Comparison of ENCODE assay signal across 15 cellular contexts in genomic region chr18:11487390-11487789, GRCh38.
DNase-seq lines count a peak whose midpoint lies in the region; ATAC-seq, FAIRE-seq and TF ChIP-seq lines count a peak whose summit lies in the region.
"Had no signal": no experiment of that assay in that cellular context is flagged by ENCODE, and none has a peak within 500 bp of the region (broad histone marks: within the 10 kb centered on the region; RNA-seq: fewer than 3 reads in every experiment).

No MANE protein-coding gene starts in this region.

- peak; percentile 7 for DNase-seq in SK-N-SH
- DNase-seq in bronchial epithelial cell (ENCODE audit: low read depth), result peak; percentile 13
- no peak for DNase-seq in keratinocyte (ENCODE audit: low read depth, low spot score)
- DNase-seq in cerebellar nuclear complex (lab: John Stamatoyannopoulos, UW), result no peak
- DNase-seq in activated CD8-positive, alpha-beta memory T cell treated with anti-CD3 and anti-CD28 coated beads, Interleukin-2, amount 50 U/mL, for 48 hours, result no peak
- DNase-seq in upper lobe of right lung, result no peak
- DNase-seq: Calu3; CD8-positive, alpha-beta T cell; DMS79 treated with DMSO at 0.1 percent for 48 hours; GOT3; H9 had no signal

- H3K36me3 ChIP-seq in SK-N-SH (replicated peaks in 1 of 2; ENCODE audit: control insufficient read depth in 1 of 2, insufficient read depth in 2 of 2, low read length in 1 of 2) (no peaks in the 10 kb centered on the region), bronchial epithelial cell (ENCODE audit: control insufficient read depth, insufficient read depth, low read length) (no peaks in the 10 kb centered on the region), keratinocyte (ENCODE audit: control insufficient read depth in 2 of 2, extremely low read depth in 1 of 2, insufficient read depth in 2 of 2, low read length in 2 of 2) (no peaks in the 10 kb centered on the region), upper lobe of right lung (no peaks in the 10 kb centered on the region)
- H3K36me3 ChIP-seq: BLaER1 treated with 17β-estradiol and CSF1 and Interleukin-3, amounts not matched to agents 10 nM and 100 nM had no signal

- CTCF ChIA-PET in SK-N-SH (lab: Yijun Ruan, JAX), result no interaction called here

- dilution Hi-C loops in keratinocyte (cut with MboI; ENCODE audit: extremely low pct_ligation_motif_present, low sequenced_read_pairs), result no loop called here

- no peaks in the 10 kb centered on the region for H3K79me2 ChIP-seq in SK-N-SH (ENCODE audit: insufficient read depth)
- H3K79me2 ChIP-seq in keratinocyte (ENCODE audit: control insufficient read depth, insufficient read depth, low read length), result no peaks in the 10 kb centered on the region

- H3K9me2 ChIP-seq in SK-N-SH, result no peaks in the 10 kb centered on the region

- intact Hi-C loops in upper lobe of right lung (cut with DNase I), result no loop called here

- no peaks in the 10 kb centered on the region for H3F3A ChIP-seq in SK-N-SH (replicated peaks; ENCODE audit: insufficient read depth)

- no peak for FAIRE-seq in bronchial epithelial cell (lab: Jason Lieb, UNC)
- peak; percentile 57 for FAIRE-seq in keratinocyte (lab: Jason Lieb, UNC)
- FAIRE-seq: GM12878 had no signal

- TF ChIP-seq CTCF in SK-N-SH (IDR thresholded peaks at IDR 0.05), result no peak
- no peak for TF ChIP-seq CTCF in bronchial epithelial cell (IDR thresholded peaks at IDR 0.05; ENCODE audit: insufficient read depth, low read length, severe bottlenecking)
- TF ChIP-seq CTCF in keratinocyte (optimal IDR thresholded peaks at IDR 0.05 in 1 of 3, IDR thresholded peaks at IDR 0.05 in 1 of 3, conservative IDR thresholded peaks at IDR 0.05 in 1 of 3; ENCODE audit: extremely low read depth in 1 of 3, insufficient read depth in 2 of 3, low read length in 3 of 3), result no peak
- TF ChIP-seq CTCF in upper lobe of right lung (IDR thresholded peaks at IDR 0.05), result no peak

- POLR2A ChIA-PET in SK-N-SH (lab: Yijun Ruan, JAX), result no interaction called here

- no peaks in the 10 kb centered on the region for H3K9me1 ChIP-seq in keratinocyte (ENCODE audit: control insufficient read depth, extremely low read depth, insufficient read depth, low read length)

- H3K4me3 ChIP-seq in SK-N-SH (ENCODE audit: low read depth in 2 of 2, low read length in 1 of 2) (no peak overlapping the region), bronchial epithelial cell (ENCODE audit: low read depth, low read length) (no peak overlapping the region), keratinocyte (ENCODE audit: control insufficient read depth in 2 of 3, extremely low read depth in 1 of 3, insufficient read depth in 2 of 3, low read depth in 1 of 3, low read length in 3 of 3) (no peak overlapping the region), upper lobe of right lung (no peak overlapping the region)
- H3K4me3 ChIP-seq: BLaER1 treated with 17β-estradiol and CSF1 and Interleukin-3, amounts not matched to agents 10 nM and 100 nM; GM12878 had no signal

- no peak for TF ChIP-seq RAD21 in SK-N-SH (IDR thresholded peaks at IDR 0.05; ENCODE audit: low read length)

- H2AFZ ChIP-seq in SK-N-SH (ENCODE audit: low read depth) (no peak overlapping the region), keratinocyte (ENCODE audit: control insufficient read depth, low read length) (peak overlapping the region; percentile 62)

- H3K4me2 ChIP-seq in SK-N-SH, result no peak overlapping the region
- H3K4me2 ChIP-seq in keratinocyte (ENCODE audit: control insufficient read depth, extremely low read depth, insufficient read depth, low read depth, low read length), result peak overlapping the region; percentile 50

- no peaks in the 10 kb centered on the region for H3K9me3 ChIP-seq in SK-N-SH
- no peaks in the 10 kb centered on the region for H3K9me3 ChIP-seq in keratinocyte (ENCODE audit: control insufficient read depth, low read depth, low read length)
- H3K9me3 ChIP-seq in upper lobe of right lung, result no peaks in the 10 kb centered on the region
- H3K9me3 ChIP-seq: BLaER1 treated with 17β-estradiol and CSF1 and Interleukin-3, amounts not matched to agents 10 nM and 100 nM had no signal

- H3K4me1 ChIP-seq in SK-N-SH (ENCODE audit: control insufficient read depth in 1 of 2, insufficient read depth in 2 of 2, low read depth in 1 of 2, low read length in 1 of 2), result no peaks in the 10 kb centered on the region; a peak in 1 of 4 replicates
- H3K4me1 ChIP-seq in keratinocyte (ENCODE audit: control insufficient read depth, extremely low read depth, insufficient read depth, low read length), result peaks cover 15% of the 10 kb centered on the region
- H3K4me1 ChIP-seq in upper lobe of right lung, result no peaks in the 10 kb centered on the region

- WGBS in SK-N-SH (ENCODE audit: low lambda C conversion rate), result 0% methylated on average over 1 of the region's 1 CpG

- H3K27me3 ChIP-seq in SK-N-SH (ENCODE audit: insufficient read depth) (no peaks in the 10 kb centered on the region; the same call in 1 of the 2 replicates), bronchial epithelial cell (ENCODE audit: control insufficient read depth, insufficient read depth, low read length) (no peaks in the 10 kb centered on the region), keratinocyte (ENCODE audit: control insufficient read depth, extremely low read depth, insufficient read depth, low read length) (no peaks in the 10 kb centered on the region), upper lobe of right lung (no peaks in the 10 kb centered on the region)
- H3K27me3 ChIP-seq: BLaER1 treated with 17β-estradiol and CSF1 and Interleukin-3, amounts not matched to agents 10 nM and 100 nM had no signal

- H3K27ac ChIP-seq in SK-N-SH (ENCODE audit: low read depth in 2 of 2, low read length in 1 of 2) (no peak overlapping the region), keratinocyte (ENCODE audit: control insufficient read depth, insufficient read depth, low read length) (no peak overlapping the region), upper lobe of right lung (no peak overlapping the region)
- H3K27ac ChIP-seq: 22Rv1; BLaER1 treated with 17β-estradiol and CSF1 and Interleukin-3, amounts not matched to agents 10 nM and 100 nM had no signal

- H4K20me1 ChIP-seq in SK-N-SH (ENCODE audit: insufficient read depth) (no peaks in the 10 kb centered on the region), keratinocyte (ENCODE audit: control insufficient read depth, extremely low read depth, insufficient read depth, low read length) (no peaks in the 10 kb centered on the region)
- H4K20me1 ChIP-seq: BLaER1 treated with 17β-estradiol and CSF1 and Interleukin-3, amounts not matched to agents 10 nM and 100 nM had no signal

- TF ChIP-seq EP300 in SK-N-SH (IDR thresholded peaks at IDR 0.05; ENCODE audit: borderline replicate concordance in 1 of 2, low read depth in 1 of 2, low read length in 1 of 2), result no peak

- H3K9ac ChIP-seq in SK-N-SH, result no peak overlapping the region
- no peak overlapping the region for H3K9ac ChIP-seq in keratinocyte (ENCODE audit: control insufficient read depth, extremely low read depth, insufficient read depth, low read length)
- H3K9ac ChIP-seq: BLaER1 treated with 17β-estradiol and CSF1 and Interleukin-3, amounts not matched to agents 10 nM and 100 nM had no signal

- ATAC-seq in SK-N-SH treated with all-trans-retinoic acid at 6 μM for 48 hours (no peak), upper lobe of right lung (no peak)
- ATAC-seq: CD8-positive, alpha-beta T cell; GM12878 had no signal

TF ChIP-seq in SK-N-SH, 30 proteins besides CTCF, POLR2A, EP300 and RAD21 (continues in another document):
- TF ChIP-seq FOSL2 (IDR thresholded peaks at IDR 0.05; ENCODE audit: borderline replicate concordance, low read depth) (no peak), RFX5 (IDR thresholded peaks at IDR 0.05; ENCODE audit: low read length) (no peak), CHD2 (IDR thresholded peaks at IDR 0.05; ENCODE audit: low read length, partially characterized antibody) (no peak), TCF12 (IDR thresholded peaks at IDR 0.05) (no peak), EZH2phosphoT487 (IDR thresholded peaks at IDR 0.05; ENCODE audit: borderline replicate concordance, low read depth) (no peak), MEF2A (IDR thresholded peaks at IDR 0.05; ENCODE audit: borderline replicate concordance, low read depth) (no peak), RXRA (IDR thresholded peaks at IDR 0.05; ENCODE audit: borderline replicate concordance, low read depth) (no peak), SIN3A (IDR thresholded peaks at IDR 0.05; ENCODE audit: borderline replicate concordance, low read depth, low read length) (no peak), MXI1 (IDR thresholded peaks at IDR 0.05; ENCODE audit: low read depth, low read length) (no peak)
- TF ChIP-seq, protein P1, sequence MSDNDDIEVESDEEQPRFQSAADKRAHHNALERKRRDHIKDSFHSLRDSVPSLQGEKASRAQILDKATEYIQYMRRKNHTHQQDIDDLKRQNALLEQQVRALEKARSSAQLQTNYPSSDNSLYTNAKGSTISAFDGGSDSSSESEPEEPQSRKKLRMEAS (IDR thresholded peaks at IDR 0.05; ENCODE audit: low read depth), result no peak

TF ChIP-seq in SK-N-SH treated with all-trans-retinoic acid at 6 μM for 48 hours, 23 proteins besides CTCF, POLR2A, EP300 and RAD21 (continues in another document):
- TF ChIP-seq CREB5 (CRISPR knock-in tag; IDR thresholded peaks at IDR 0.05; ENCODE audit: low read depth) (no peak), ZNF565 (CRISPR knock-in tag; conservative IDR thresholded peaks at IDR 0.05; ENCODE audit: low read depth) (no peak), OSR1 (CRISPR knock-in tag; IDR thresholded peaks at IDR 0.05) (no peak), ISL1 (CRISPR knock-in tag; IDR thresholded peaks at IDR 0.05) (no peak), TOX (CRISPR knock-in tag; IDR thresholded peaks at IDR 0.05; ENCODE audit: borderline replicate concordance) (no peak), CSDC2 (CRISPR knock-in tag; IDR thresholded peaks at IDR 0.05) (no peak)

Comparison
In these comparisons a context has a peak if more than half of its experiments do, and no peak if none do; other contexts are left out.
1. DNase-seq: peak in SK-N-SH (single experiment) and bronchial epithelial cell (single experiment); none in keratinocyte (single experiment), cerebellar nuclear complex (0 of 2), activated CD8-positive, alpha-beta memory T cell treated with anti-CD3 and anti-CD28 coated beads, Interleukin-2, amount 50 U/mL, for 48 hours (single experiment) and upper lobe of right lung (single experiment).